Comparison of ENCODE assay signal across 17 cellular contexts in the genomic region with DNA sequence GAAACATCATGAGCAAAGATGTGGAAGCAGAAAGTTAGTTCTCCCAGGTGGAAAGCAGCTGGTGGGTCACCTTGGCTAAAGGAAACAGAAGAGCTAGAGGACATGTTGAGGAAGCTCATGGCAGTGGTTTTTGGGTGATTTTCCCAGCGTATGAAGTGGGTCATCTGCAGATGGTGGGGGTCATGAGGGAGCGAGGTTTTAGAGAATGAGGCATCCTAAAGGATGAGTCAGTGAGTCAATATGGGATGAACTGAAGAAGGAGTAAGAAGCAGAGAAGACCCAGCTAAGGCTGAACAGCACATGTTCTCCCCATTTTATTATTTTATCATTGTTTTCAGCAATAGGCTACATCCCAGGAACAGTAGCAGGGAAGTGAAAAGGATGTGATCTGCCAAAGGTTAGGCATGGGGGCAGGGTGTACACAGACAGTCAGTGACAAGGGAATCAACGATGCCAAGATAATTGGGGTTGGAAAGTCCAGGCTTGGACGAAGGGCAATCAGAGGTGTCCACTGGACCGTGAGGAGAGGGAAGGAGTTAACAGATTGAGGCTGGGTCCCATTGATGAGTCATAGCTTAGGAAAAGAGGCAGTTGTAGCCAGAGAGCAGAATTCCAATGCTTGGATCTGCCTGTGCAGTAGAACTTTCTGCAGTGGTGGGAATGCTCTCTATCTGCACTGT.
"Had no signal": no experiment of that assay in that cellular context is flagged by ENCODE, and none has a peak within 500 bp of the region (broad histone marks: within the 10 kb centered on the region; RNA-seq: fewer than 3 reads in every experiment).

No MANE protein-coding gene starts in this region.

- H3K4me3 ChIP-seq: esophagus squamous epithelium, lung, psoas muscle had no signal

- H3K9me3 Mint-ChIP-seq: activated T-cell treated with anti-CD3 and anti-CD28 coated beads, Interleukin-2, amount 50 U/mL, for 4 hours; type B pancreatic cell had no signal

- H3K4me3 Mint-ChIP-seq: activated CD8-positive, alpha-beta memory T cell treated with anti-CD3 and anti-CD28 coated beads, Interleukin-2, amount 10 ng/mL, durations not matched to agents 7 days and 5 days; activated T-cell treated with anti-CD3 and anti-CD28 coated beads, Interleukin-2, amount 50 U/mL, for 4 hours; neural crest cell; stimulated activated naive CD8-positive, alpha-beta T cell treated with anti-CD3 and anti-CD28 coated beads, Interleukin-15, amount 100 ng/mL, for 72 hours; type B pancreatic cell had no signal

- H3K27ac ChIP-seq: esophagus squamous epithelium, psoas muscle, VCaP had no signal

- H3K4me1 Mint-ChIP-seq: activated CD8-positive, alpha-beta memory T cell treated with anti-CD3 and anti-CD28 coated beads, Interleukin-2, amount 10 ng/mL, durations not matched to agents 7 days and 5 days; neural crest cell; stimulated activated naive CD8-positive, alpha-beta T cell treated with anti-CD3 and anti-CD28 coated beads, Interleukin-15, amount 100 ng/mL, for 72 hours had no signal

- H3K27me3 ChIP-seq: esophagus squamous epithelium had no signal

- H3K36me3 Mint-ChIP-seq: activated CD8-positive, alpha-beta memory T cell treated with anti-CD3 and anti-CD28 coated beads, Interleukin-2, amount 10 ng/mL, durations not matched to agents 7 days and 5 days had no signal

- FAIRE-seq: colon had no signal

- DNase-seq: activated CD4-positive, alpha-beta T cell treated with anti-CD3 and anti-CD28 coated beads, Interleukin-2, amount 50 U/mL, for 48 hours; activated CD8-positive, alpha-beta memory T cell treated with anti-CD3 and anti-CD28 coated beads, Interleukin-2, amount 10 ng/mL, durations not matched to agents 7 days and 5 days; activated effector memory CD4-positive, alpha-beta T cell treated with Interleukin-2 at 50 U/mL for 16 hours; activated naive CD4-positive, alpha-beta T cell treated with anti-CD3 and anti-CD28 coated beads, Interleukin-2, amount 50 U/mL, for 16 hours; activated T-cell treated with anti-CD3 and anti-CD28 coated beads, Interleukin-2, amount 50 U/mL, for 4 hours; esophagus squamous epithelium; foreskin melanocyte; head of caudate nucleus; midbrain; psoas muscle; stimulated activated naive CD8-positive, alpha-beta T cell treated with anti-CD3 and anti-CD28 coated beads, Interleukin-15, amount 100 ng/mL, for 72 hours; T-helper 1 cell had no signal

- H3K27me3 Mint-ChIP-seq: activated CD8-positive, alpha-beta memory T cell treated with anti-CD3 and anti-CD28 coated beads, Interleukin-2, amount 10 ng/mL, durations not matched to agents 7 days and 5 days; stimulated activated naive CD8-positive, alpha-beta T cell treated with anti-CD3 and anti-CD28 coated beads, Interleukin-15, amount 100 ng/mL, for 72 hours; type B pancreatic cell had no signal

- H3K27ac Mint-ChIP-seq: activated CD8-positive, alpha-beta memory T cell treated with anti-CD3 and anti-CD28 coated beads, Interleukin-2, amount 10 ng/mL, durations not matched to agents 7 days and 5 days; stimulated activated naive CD8-positive, alpha-beta T cell treated with anti-CD3 and anti-CD28 coated beads, Interleukin-15, amount 100 ng/mL, for 72 hours; type B pancreatic cell had no signal

- H3K4me1 ChIP-seq: esophagus squamous epithelium, psoas muscle had no signal

- H3K36me3 ChIP-seq: esophagus squamous epithelium had no signal

- H3K9me3 ChIP-seq: esophagus squamous epithelium, psoas muscle had no signal
